ENCODE assay signal across 8 cellular contexts in genomic region chr16:17273142-17273561, GRCh38.
DNase-seq lines count a peak whose midpoint lies in the region; ATAC-seq and TF ChIP-seq lines count a peak whose summit lies in the region.

No MANE protein-coding gene starts in this region.

- H3K4me3 Mint-ChIP-seq in T-helper 2 cell treated with Interferon-gamma antibody and Interleukin-4, amounts not matched to agents 5 μg/mL and 100 μg/mL, for 36 hours: peak overlapping the region; percentile 68

- TF ChIP-seq CTCF in fibroblast of lung (conservative IDR thresholded peaks at IDR 0.05 in 1 of 2, IDR thresholded peaks at IDR 0.05 in 1 of 2; ENCODE audit: low read depth in 1 of 2, low read length in 2 of 2): no peak

- H3K27me3 ChIP-seq in fibroblast of lung (ENCODE audit: control insufficient read depth, insufficient read depth, low read length): no peaks in the 10 kb centered on the region

- no peaks in the 10 kb centered on the region for H3K79me2 ChIP-seq in fibroblast of lung (ENCODE audit: control insufficient read depth, insufficient read depth, low read length)

- H3K4me2 ChIP-seq in fibroblast of lung (ENCODE audit: extremely low read depth, insufficient read depth, low read length): no peak overlapping the region

- H3K4me1 Mint-ChIP-seq in T-helper 2 cell treated with Interferon-gamma antibody and Interleukin-4, amounts not matched to agents 5 μg/mL and 100 μg/mL, for 36 hours (ENCODE audit: low read depth): peaks cover 50% of the 10 kb centered on the region

- no peaks in the 10 kb centered on the region for H3K36me3 ChIP-seq in fibroblast of lung (ENCODE audit: control insufficient read depth, insufficient read depth, low read length)

- peak overlapping the region; percentile 58 for H3K27ac Mint-ChIP-seq in T-helper 2 cell treated with Interferon-gamma antibody and Interleukin-4, amounts not matched to agents 5 μg/mL and 100 μg/mL, for 36 hours

- H3K9me3 Mint-ChIP-seq in T-helper 2 cell treated with Interferon-gamma antibody and Interleukin-4, amounts not matched to agents 5 μg/mL and 100 μg/mL, for 36 hours: no peaks in the 10 kb centered on the region

- peaks cover 6% of the 10 kb centered on the region for H3K27me3 Mint-ChIP-seq in T-helper 2 cell treated with Interferon-gamma antibody and Interleukin-4, amounts not matched to agents 5 μg/mL and 100 μg/mL, for 36 hours (ENCODE audit: low read depth)

- H4K20me1 ChIP-seq in fibroblast of lung (ENCODE audit: control insufficient read depth, extremely low read depth, insufficient read depth, low read length): no peaks in the 10 kb centered on the region

- H3K27ac ChIP-seq in fibroblast of lung (ENCODE audit: insufficient read depth, low read length): no peak overlapping the region

- H2AFZ ChIP-seq in fibroblast of lung (ENCODE audit: low read length): no peak overlapping the region

- DNase-seq in H4 (ENCODE audit: low spot score) (peak; percentile 90), fibroblast of lung (ENCODE audit: low read depth in 2 of 2) (peak; percentile 90 to 96), RPMI8226 (no peak), left lobe of liver (ENCODE audit: low spot score) (no peak)
- DNase-seq in T-helper 2 cell treated with Interferon-gamma antibody and Interleukin-4, amounts not matched to agents 5 μg/mL and 100 μg/mL, for 36 hours (ENCODE audit: low spot score): peak; percentile 67
- peak in 2 of 3 donors; percentile 7 to 22 for DNase-seq in stimulated activated CD4-positive, alpha-beta T cell treated with anti-CD3 and anti-CD28 coated beads, TNF-alpha, amount 100 ng/mL, for 48 hours (ENCODE audit: low read depth in 3 of 3)

- ATAC-seq in HG03342 (IDR thresholded peaks at IDR 0.05; ENCODE audit: unreplicated experiment) (no peak), GM21447 (IDR thresholded peaks at IDR 0.05; ENCODE audit: unreplicated experiment) (no peak), left lobe of liver (no peak)

- peaks cover 15% of the 10 kb centered on the region for H3K36me3 Mint-ChIP-seq in T-helper 2 cell treated with Interferon-gamma antibody and Interleukin-4, amounts not matched to agents 5 μg/mL and 100 μg/mL, for 36 hours (ENCODE audit: low read depth)

- H3K9ac ChIP-seq in fibroblast of lung (ENCODE audit: insufficient read depth, low read length): no peak overlapping the region

- peaks cover 6% of the 10 kb centered on the region for H3K4me1 ChIP-seq in fibroblast of lung (ENCODE audit: control insufficient read depth, extremely low read depth, insufficient read depth, low read length)

- no peak overlapping the region for H3K4me3 ChIP-seq in fibroblast of lung (replicated peaks in 1 of 4; ENCODE audit: control extremely low read depth in 1 of 4, insufficient read depth in 1 of 4, low read depth in 3 of 4, low read length in 4 of 4)

- H3K9me3 ChIP-seq in fibroblast of lung (ENCODE audit: control insufficient read depth, insufficient read depth, low read depth, low read length): no peaks in the 10 kb centered on the region

Comparison
In these comparisons a context has a peak if more than half of its experiments do, and no peak if none do; other contexts are left out.
1. DNase-seq: peak in H4 (single experiment), T-helper 2 cell treated with Interferon-gamma antibody and Interleukin-4, amounts not matched to agents 5 μg/mL and 100 μg/mL, for 36 hours (single experiment), fibroblast of lung (2 of 2) and stimulated activated CD4-positive, alpha-beta T cell treated with anti-CD3 and anti-CD28 coated beads, TNF-alpha, amount 100 ng/mL, for 48 hours (2 of 3); none in RPMI8226 (single experiment) and left lobe of liver (single experiment).